In the genomic region with DNA sequence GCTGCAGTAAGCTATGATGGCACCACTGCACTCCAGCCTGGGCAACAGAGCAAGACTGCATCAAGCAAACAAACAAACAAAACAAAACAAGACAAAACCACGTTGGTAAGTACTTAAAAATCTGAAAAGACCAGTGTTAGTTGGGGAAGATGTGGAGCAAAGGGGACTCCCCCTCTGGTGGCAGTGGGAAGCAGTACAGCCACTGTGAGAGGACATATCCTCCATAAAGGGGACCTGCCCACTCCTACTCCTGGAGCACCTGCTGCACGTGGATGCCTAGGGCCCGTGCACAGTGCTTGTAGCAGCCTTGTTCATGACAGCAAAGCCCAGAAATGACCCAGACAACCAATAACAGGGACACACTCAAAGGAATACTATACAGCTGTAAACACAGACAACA, we compare ENCODE assay signal across 15 cellular contexts. TPM values are rescaled to one million over a fixed set of nuclear protein-coding genes. Genes with fewer than 3 reads are reported as not detected.
DNase-seq lines count a peak whose midpoint lies in the region; ATAC-seq, FAIRE-seq and TF ChIP-seq lines count a peak whose summit lies in the region.
"Had no signal": no experiment of that assay in that cellular context is flagged by ENCODE, and none has a peak within 500 bp of the region (broad histone marks: within the 10 kb centered on the region; RNA-seq: fewer than 3 reads in every experiment).

No MANE protein-coding gene starts in this region.

- H3K27ac ChIP-seq in A549 (no peak overlapping the region), PC-3 (ENCODE audit: low read length) (no peak overlapping the region), endothelial cell of umbilical vein (ENCODE audit: insufficient read depth, low read depth, low read length) (no peak overlapping the region)
- H3K27ac ChIP-seq: epithelial cell of prostate had no signal

- no peaks in the 10 kb centered on the region for H3F3A ChIP-seq in PC-3 (ENCODE audit: low read length, unreplicated experiment)

- TF ChIP-seq POLR2A in A549 (IDR thresholded peaks at IDR 0.05; ENCODE audit: low read length) (no peak), endothelial cell of umbilical vein (IDR thresholded peaks at IDR 0.05; ENCODE audit: low read depth, low read length) (no peak)

- in situ Hi-C loops in G401 (cut with HindIII; ENCODE audit: low sequenced_read_pairs), result no loop called here

- H3K4me2 ChIP-seq in A549 (no peak overlapping the region), PC-3 (ENCODE audit: low read length) (no peak overlapping the region), endothelial cell of umbilical vein (ENCODE audit: insufficient read depth, low read length) (no peak overlapping the region)

- H2AFZ ChIP-seq in PC-3 (ENCODE audit: low read length), result no peak overlapping the region
- no peak overlapping the region for H2AFZ ChIP-seq in endothelial cell of umbilical vein (ENCODE audit: low read depth, low read length)

- TF ChIP-seq EP300 in A549 (IDR thresholded peaks at IDR 0.05), result no peak

- H4K20me1 ChIP-seq in PC-3 (ENCODE audit: low read length) (no peaks in the 10 kb centered on the region), endothelial cell of umbilical vein (replicated peaks; ENCODE audit: control insufficient read depth, extremely low read depth, insufficient read depth, low read length) (no peaks in the 10 kb centered on the region)

- H3K9me3 ChIP-seq in A549, result peaks cover 17% of the 10 kb centered on the region
- no peaks in the 10 kb centered on the region for H3K9me3 ChIP-seq in PC-3 (ENCODE audit: low read length)
- H3K9me3 ChIP-seq in endothelial cell of umbilical vein (replicated peaks; ENCODE audit: control insufficient read depth, insufficient read depth, low read length), result no peaks in the 10 kb centered on the region

- no peaks in the 10 kb centered on the region for H3K36me3 Mint-ChIP-seq in activated CD8-positive, alpha-beta T cell treated with anti-CD3 and anti-CD28 coated beads for 36 hours (ENCODE audit: low read depth)
- H3K36me3 Mint-ChIP-seq: CD4-positive, CD25-positive, alpha-beta regulatory T cell had no signal

- H3K27me3 ChIP-seq in PC-3 (ENCODE audit: low read length) (no peaks in the 10 kb centered on the region), endothelial cell of umbilical vein (ENCODE audit: control insufficient read depth in 2 of 2, insufficient read depth in 2 of 2, low read length in 2 of 2) (no peaks in the 10 kb centered on the region)

- intact Hi-C loops in PC-3 (cut with micrococcal nuclease), result no loop called here
- intact Hi-C loops in endothelial cell of umbilical vein (cut with micrococcal nuclease), result no loop called here
- intact Hi-C loops in activated CD8-positive, alpha-beta T cell treated with anti-CD3 and anti-CD28 coated beads for 36 hours (cut with micrococcal nuclease), result no loop called here

- H3K9ac ChIP-seq in PC-3 (ENCODE audit: low read length) (no peak overlapping the region), endothelial cell of umbilical vein (replicated peaks; ENCODE audit: extremely low read depth, insufficient read depth, low read length) (no peak overlapping the region)

- no peaks in the 10 kb centered on the region for H3K9me2 ChIP-seq in PC-3 (replicated peaks; ENCODE audit: low read length)

- peaks cover 10% of the 10 kb centered on the region for H3K9me3 Mint-ChIP-seq in activated CD8-positive, alpha-beta T cell treated with anti-CD3 and anti-CD28 coated beads for 36 hours

- no peaks in the 10 kb centered on the region for H3K27me3 Mint-ChIP-seq in activated CD8-positive, alpha-beta T cell treated with anti-CD3 and anti-CD28 coated beads for 36 hours
- H3K27me3 Mint-ChIP-seq: stimulated activated memory B cell treated with anti-CD40 and anti-IgM and Interleukin-4, amounts not matched to agents 10 μg/mL and 1 μg/mL and 100 μg/mL, for 72 hours; T-helper 17 cell had no signal

- H3K4me1 ChIP-seq in A549 (no peaks in the 10 kb centered on the region), PC-3 (ENCODE audit: insufficient read depth, low read length) (no peaks in the 10 kb centered on the region), endothelial cell of umbilical vein (ENCODE audit: control insufficient read depth, extremely low read depth, insufficient read depth, low read length) (no peaks in the 10 kb centered on the region)

- ATAC-seq in A549 (peak; percentile 83 to 89; a peak in 5 of 6 replicates), PC-3 (peak; percentile 49; the same call in 1 of the 2 replicates)
- no peak for ATAC-seq in activated CD8-positive, alpha-beta T cell treated with anti-CD3 and anti-CD28 coated beads for 36 hours
- ATAC-seq: stimulated activated memory B cell treated with anti-CD40 and anti-IgM and Interleukin-4, amounts not matched to agents 10 μg/mL and 1 μg/mL and 100 μg/mL, for 72 hours; T-helper 17 cell had no signal

- DNase-seq in A549 (ENCODE audit: low read depth in 1 of 2, low spot score in 1 of 2), result peak in 1 of 2 experiments; percentile 32
- DNase-seq in PC-3, result peak; percentile 33
- no peak for DNase-seq in endothelial cell of umbilical vein (ENCODE audit: low read depth, low spot score)
- no peak for DNase-seq in anterior cingulate cortex (lab: John Stamatoyannopoulos, UW)
- DNase-seq in NCI-H446 treated with DMSO at 0.1 percent for 48 hours (lab: John Stamatoyannopoulos, UW), result no peak
- DNase-seq in activated CD8-positive, alpha-beta T cell treated with anti-CD3 and anti-CD28 coated beads for 36 hours, result no peak
- no peak for DNase-seq in G401 (ENCODE audit: low spot score)
- DNase-seq: NCI-H446, T-helper 17 cell had no signal

- no peaks in the 10 kb centered on the region for H3K36me3 ChIP-seq in PC-3 (ENCODE audit: low read depth, low read length)
- no peaks in the 10 kb centered on the region for H3K36me3 ChIP-seq in endothelial cell of umbilical vein (ENCODE audit: control insufficient read depth in 2 of 2, extremely low read depth in 1 of 2, insufficient read depth in 2 of 2, low read length in 2 of 2)

- CTCF ChIA-PET in A549 (lab: Yijun Ruan, JAX), result interaction anchor here (1.4 to 1.6 kb wide), 2 partner anchors 12 to 53 kb away, joined by 3 to 4 read pairs; no protein-coding TSS in a partner anchor
- CTCF ChIA-PET in PC-3 (lab: Charles Lee), result no interaction called here
- CTCF ChIA-PET in endothelial cell of umbilical vein (lab: Charles Lee), result no interaction called here
- CTCF ChIA-PET in activated CD8-positive, alpha-beta T cell treated with anti-CD3 and anti-CD28 coated beads for 36 hours (lab: Charles Lee), result no interaction called here

- no peak overlapping the region for H3K4me3 Mint-ChIP-seq in activated CD8-positive, alpha-beta T cell treated with anti-CD3 and anti-CD28 coated beads for 36 hours
- H3K4me3 Mint-ChIP-seq: CD4-positive, CD25-positive, alpha-beta regulatory T cell; nephron; stimulated activated memory B cell treated with anti-CD40 and anti-IgM and Interleukin-4, amounts not matched to agents 10 μg/mL and 1 μg/mL and 100 μg/mL, for 72 hours; T-helper 17 cell had no signal

- H3K4me3 ChIP-seq in A549 (no peak overlapping the region), PC-3 (ENCODE audit: low read length) (no peak overlapping the region), endothelial cell of umbilical vein (replicated peaks in 1 of 3; ENCODE audit: insufficient read depth in 1 of 3, low read depth in 1 of 3, low read length in 3 of 3) (no peak overlapping the region)

- TF ChIP-seq CTCF in A549 (IDR thresholded peaks at IDR 0.05) (no peak), GM12873 (IDR thresholded peaks at IDR 0.05; ENCODE audit: insufficient read depth, low read depth, low read length, missing control alignments) (peak; percentile 43), PC-3 (conservative IDR thresholded peaks at IDR 0.05; ENCODE audit: low read depth, low read length) (peak; percentile 43), endothelial cell of umbilical vein (IDR thresholded peaks at IDR 0.05; ENCODE audit: extremely low read depth in 1 of 2, insufficient read depth in 1 of 2, low read depth in 1 of 2, low read length in 2 of 2) (peak; percentile 10 to 30)
- no peak for TF ChIP-seq CTCF in activated CD8-positive, alpha-beta T cell treated with anti-CD3 and anti-CD28 coated beads for 36 hours (IDR thresholded peaks at IDR 0.05)

- no TSS peak for BruUV-seq in PC-3 (replicated peaks; lab: Mats Ljungman, UMichigan)
- no TSS peak for BruUV-seq in endothelial cell of umbilical vein (replicated peaks; lab: Mats Ljungman, UMichigan)

- dilution Hi-C loops in endothelial cell of umbilical vein (cut with MboI; ENCODE audit: extremely low pct_ligation_motif_present, low sequenced_read_pairs), result no loop called here

- no peak for TF ChIP-seq RAD21 in A549 (conservative IDR thresholded peaks at IDR 0.05 in 1 of 2, IDR thresholded peaks at IDR 0.05 in 1 of 2)

- no peaks in the 10 kb centered on the region for H3K9me1 ChIP-seq in endothelial cell of umbilical vein (replicated peaks; ENCODE audit: control insufficient read depth, extremely low read depth, insufficient read depth, low read length)

- no peak overlapping the region for H3K27ac Mint-ChIP-seq in activated CD8-positive, alpha-beta T cell treated with anti-CD3 and anti-CD28 coated beads for 36 hours
- H3K27ac Mint-ChIP-seq: CD4-positive, CD25-positive, alpha-beta regulatory T cell; nephron; stimulated activated memory B cell treated with anti-CD40 and anti-IgM and Interleukin-4, amounts not matched to agents 10 μg/mL and 1 μg/mL and 100 μg/mL, for 72 hours; T-helper 17 cell had no signal

- 25% methylated on average over 3 of the region's 3 CpGs for WGBS in A549 (ENCODE audit: missing lambda C conversion rate)

- H3K79me2 ChIP-seq in PC-3 (ENCODE audit: low read length) (no peaks in the 10 kb centered on the region), endothelial cell of umbilical vein (ENCODE audit: control insufficient read depth, insufficient read depth, low read length) (no peaks in the 10 kb centered on the region)

- POLR2A ChIA-PET in A549 (lab: Yijun Ruan, JAX) (no interaction called here), PC-3 (lab: Charles Lee; ENCODE audit: unreplicated experiment) (no interaction called here), endothelial cell of umbilical vein (lab: Charles Lee) (no interaction called here)
- POLR2A ChIA-PET in activated CD8-positive, alpha-beta T cell treated with anti-CD3 and anti-CD28 coated beads for 36 hours (lab: Charles Lee), result no interaction called here

- FAIRE-seq in A549 (lab: Jason Lieb, UNC), result no peak
- FAIRE-seq in endothelial cell of umbilical vein (lab: Jason Lieb, UNC), result no peak
- FAIRE-seq: islet of Langerhans had no signal

- H3K4me1 Mint-ChIP-seq in activated CD8-positive, alpha-beta T cell treated with anti-CD3 and anti-CD28 coated beads for 36 hours (ENCODE audit: low read depth), result no peaks in the 10 kb centered on the region
- H3K4me1 Mint-ChIP-seq: nephron, T-helper 17 cell had no signal

RNA-seq across cellular contexts. Expression of a gene that starts 17.0 kb away (rescaled TPM):
- 20.0 and 22.7 TPM in 2 replicates for polyA plus RNA-seq in A549 (2011; rRNA removed)
- polyA plus RNA-seq in A549 (2012; cell fraction: cytosol; rRNA removed), result 19.5 and 21.5 TPM in 2 replicates
- polyA plus RNA-seq in A549 (2012; cell fraction: nucleus; rRNA removed), result 25.9 and 30.9 TPM in 2 replicates
- 9.3 to 12.2 TPM (median 12.0 TPM) in 3 replicates for polyA plus RNA-seq in A549 (2017; fragmentation: RNase III; extraction: RNeasy Plus Mini Kit Qiagen cat#74134 plus additional on column Dnase treatment)
- polyA minus RNA-seq in A549 (2011; rRNA and poly(A)+ RNA removed), result 23.6 and 44.5 TPM in 2 replicates
- 10.6 and 13.2 TPM in 2 replicates for total RNA-seq in PC-3 (2014; rRNA removed)
- total RNA-seq in endothelial cell of umbilical vein, result 12.5 and 14.0 TPM in 2 replicates
- polyA plus RNA-seq in endothelial cell of umbilical vein, result 26.6 and 28.0 TPM in 2 replicates
- 21.6 and 26.3 TPM in 2 replicates for polyA plus RNA-seq in endothelial cell of umbilical vein (2011; cell fraction: cytosol; rRNA removed)
- polyA plus RNA-seq in endothelial cell of umbilical vein (2011; cell fraction: nucleus; rRNA removed), result 58.5 and 61.1 TPM in 2 replicates
- 17.4 and 20.9 TPM in 2 replicates for polyA plus RNA-seq in endothelial cell of umbilical vein (2012)
- 50.1 and 70.1 TPM in 2 replicates for polyA minus RNA-seq in endothelial cell of umbilical vein
- polyA minus RNA-seq in endothelial cell of umbilical vein (2011; cell fraction: cytosol; rRNA and poly(A)+ RNA removed), result 10.3 TPM
- 15.4 and 26.9 TPM in 2 replicates for polyA minus RNA-seq in endothelial cell of umbilical vein (2011; cell fraction: nucleus; rRNA and poly(A)+ RNA removed)
- 10 to 100 TPM; 12.5 to 15.8 TPM for total RNA-seq in activated CD8-positive, alpha-beta T cell treated with anti-CD3 and anti-CD28 coated beads for 36 hours
- total RNA-seq in G401 (2014; rRNA removed; shearing (Covaris generic)), result 11.1 and 15.9 TPM in 2 replicates

Comparison
In these comparisons a context has a peak if more than half of its experiments do, and no peak if none do; other contexts are left out.
1. CTCF ChIP-seq: peak in GM12873 (single experiment), PC-3 (single experiment) and endothelial cell of umbilical vein (2 of 2); none in A549 (single experiment) and activated CD8-positive, alpha-beta T cell treated with anti-CD3 and anti-CD28 coated beads for 36 hours (single experiment).